ENCODE assay signal across 1 cellular context in genomic region chr5:132103380-132103951, GRCh38.
TF ChIP-seq lines count a peak whose summit lies in the region.

No MANE protein-coding gene starts in this region.

TF ChIP-seq in K562, 482 proteins besides CTCF, POLR2A, EP300 and RAD21 (continued from another document and continues in another):
- TF ChIP-seq CXXC5 (CRISPR knock-in tag; IDR thresholded peaks at IDR 0.05) (no peak), SMARCA4 (IDR thresholded peaks at IDR 0.05) (peak; percentile 85), MAX (CRISPR knock-in tag; IDR thresholded peaks at IDR 0.05) (no peak), YBX1 (IDR thresholded peaks at IDR 0.05) (no peak), SMAD3 (CRISPR knock-in tag; conservative IDR thresholded peaks at IDR 0.05) (no peak), ID3 (CRISPR knock-in tag; IDR thresholded peaks at IDR 0.05) (no peak), ID3 (tag; IDR thresholded peaks at IDR 0.05) (no peak), HES1 (IDR thresholded peaks at IDR 0.05; ENCODE audit: low read depth) (peak; percentile 98), THRA (IDR thresholded peaks at IDR 0.05) (no peak; the same call in 1 of the 2 replicates), JUN (IDR thresholded peaks at IDR 0.05; ENCODE audit: borderline replicate concordance, low read depth, low read length) (peak; percentile 41; the same call in 1 of the 2 replicates), JUN (CRISPR knock-in tag; IDR thresholded peaks at IDR 0.05; ENCODE audit: borderline replicate concordance) (no peak), ZNF41 (CRISPR knock-in tag; conservative IDR thresholded peaks at IDR 0.05) (no peak), TCF3 (CRISPR knock-in tag; IDR thresholded peaks at IDR 0.05) (0 out of 2 replicates have a peak, but pooled peaks have one; percentile 13), PRMT5 (CRISPR knock-in tag; IDR thresholded peaks at IDR 0.05) (no peak), EGR1 (conservative IDR thresholded peaks at IDR 0.05) (no peak), MCM2 (IDR thresholded peaks at IDR 0.05; ENCODE audit: low read depth) (no peak), TSC22D4 (tag; IDR thresholded peaks at IDR 0.05) (no peak), ZNF407 (IDR thresholded peaks at IDR 0.05; ENCODE audit: low read depth) (no peak), HOMEZ (CRISPR knock-in tag; IDR thresholded peaks at IDR 0.05) (no peak), MBD2 (IDR thresholded peaks at IDR 0.05; ENCODE audit: borderline replicate concordance, low read depth) (no peak), ZFPM2 (CRISPR knock-in tag; IDR thresholded peaks at IDR 0.05) (no peak), ZNF23 (CRISPR knock-in tag; IDR thresholded peaks at IDR 0.05) (no peak), PATZ1 (CRISPR knock-in tag; IDR thresholded peaks at IDR 0.05; ENCODE audit: borderline replicate concordance) (no peak), RFX7 (CRISPR knock-in tag; IDR thresholded peaks at IDR 0.05) (no peak), HNRNPLL (IDR thresholded peaks at IDR 0.05; ENCODE audit: low read depth, low read length, poor library complexity, severe bottlenecking) (no peak), CBFA2T3 (IDR thresholded peaks at IDR 0.05) (peak; percentile 56), TAF15 (IDR thresholded peaks at IDR 0.05; ENCODE audit: low read depth, low read length) (no peak), HDAC2 (IDR thresholded peaks at IDR 0.05) (peak; percentile 96), ZNF518B (CRISPR knock-in tag; IDR thresholded peaks at IDR 0.05) (no peak), HDAC8 (tag; IDR thresholded peaks at IDR 0.05) (0 out of 2 replicates have a peak, but pooled peaks have one; percentile 15), BHLHE40 (IDR thresholded peaks at IDR 0.05; ENCODE audit: low read length) (peak; percentile 68), FOXK1 (CRISPR knock-in tag; IDR thresholded peaks at IDR 0.05; ENCODE audit: borderline replicate concordance) (no peak), ZBTB33 (CRISPR knock-in tag; IDR thresholded peaks at IDR 0.05) (no peak), SREBF2 (CRISPR knock-in tag; IDR thresholded peaks at IDR 0.05) (no peak), DMBX1 (CRISPR knock-in tag; IDR thresholded peaks at IDR 0.05; ENCODE audit: borderline replicate concordance) (no peak)
